In the genomic region with DNA sequence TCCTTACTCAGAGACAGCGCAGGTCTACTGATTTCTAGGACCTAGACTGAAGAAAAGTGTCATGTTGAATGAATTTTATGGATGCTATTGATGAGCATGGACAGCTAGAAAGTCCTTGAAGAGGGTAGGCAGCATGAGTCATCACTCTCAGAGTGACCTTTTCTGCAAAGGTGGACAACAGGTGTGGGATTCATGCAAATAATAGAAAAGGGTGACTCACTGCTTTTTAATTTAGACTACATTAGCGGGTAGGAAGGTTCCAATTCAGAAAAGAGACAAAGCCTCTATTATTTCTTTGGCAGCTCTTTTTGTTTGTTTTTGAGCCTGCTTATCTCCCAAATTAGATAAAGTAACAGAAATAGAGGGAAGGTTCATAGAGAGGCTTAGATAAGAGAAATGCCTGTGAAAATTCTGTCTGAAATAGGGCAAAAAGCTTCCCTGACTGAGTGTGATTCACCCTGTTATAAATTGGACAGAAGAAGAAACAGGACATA, we compare ENCODE assay signal across 12 cellular contexts.
DNase-seq lines count a peak whose midpoint lies in the region; FAIRE-seq and TF ChIP-seq lines count a peak whose summit lies in the region.
"Had no signal": no experiment of that assay in that cellular context is flagged by ENCODE, and none has a peak within 500 bp of the region (broad histone marks: within the 10 kb centered on the region; RNA-seq: fewer than 3 reads in every experiment).

No MANE protein-coding gene starts in this region.

- CTCF ChIA-PET in PC-9 (lab: Charles Lee) = no interaction called here
- CTCF ChIA-PET in activated CD4-positive, alpha-beta memory T cell treated with anti-CD3 and anti-CD28 coated beads for 36 hours (lab: Charles Lee) = no interaction called here

- POLR2A ChIA-PET in PC-9 (lab: Charles Lee; ENCODE audit: unreplicated experiment) = interaction anchor here (0.6 kb wide), 1 partner anchor 44 kb away, joined by 5 read pairs; no protein-coding TSS in a partner anchor
- POLR2A ChIA-PET in activated CD4-positive, alpha-beta memory T cell treated with anti-CD3 and anti-CD28 coated beads for 36 hours (lab: Charles Lee) = no interaction called here

- FAIRE-seq in urothelium cell line (lab: Jason Lieb, UNC) = no peak

- H2AFZ ChIP-seq in PC-9 = no peak overlapping the region

- H3F3A ChIP-seq in PC-9 (ENCODE audit: insufficient read depth, low read depth) = no peaks in the 10 kb centered on the region; the same call in 1 of the 2 replicates

- no peak overlapping the region for H3K27ac ChIP-seq in PC-9

- H3K9me2 ChIP-seq in PC-9 (ENCODE audit: insufficient read depth) = no peaks in the 10 kb centered on the region

- no peaks in the 10 kb centered on the region for H3K27me3 Mint-ChIP-seq in activated CD4-positive, alpha-beta memory T cell treated with anti-CD3 and anti-CD28 coated beads for 36 hours
- H3K27me3 Mint-ChIP-seq: central memory CD8-positive, alpha-beta T cell; naive thymus-derived CD8-positive, alpha-beta T cell had no signal

- no peak overlapping the region for H3K4me3 Mint-ChIP-seq in activated CD4-positive, alpha-beta memory T cell treated with anti-CD3 and anti-CD28 coated beads for 36 hours
- H3K4me3 Mint-ChIP-seq: activated T-cell treated with anti-CD3 and anti-CD28 coated beads, Interleukin-2, amount 50 U/mL, for 72 hours; central memory CD8-positive, alpha-beta T cell; immature natural killer cell; naive thymus-derived CD8-positive, alpha-beta T cell had no signal

- H3K4me1 ChIP-seq in PC-9 (replicated peaks; ENCODE audit: insufficient read depth) = peaks cover 17% of the 10 kb centered on the region

- DNase-seq in LoVo (ENCODE audit: low spot score) (peak; percentile 71), PC-9 (peak in 1 of 2 experiments; percentile 72), kidney tubule cell (ENCODE audit: low spot score) (peak; percentile 20), urothelium cell line (ENCODE audit: low spot score) (peak; percentile 11), RKO (ENCODE audit: low spot score) (no peak), HuH-7.5 (ENCODE audit: low spot score) (no peak)
- no peak for DNase-seq in activated CD4-positive, alpha-beta memory T cell treated with anti-CD3 and anti-CD28 coated beads for 36 hours
- DNase-seq: activated T-cell treated with anti-CD3 and anti-CD28 coated beads, Interleukin-2, amount 50 U/mL, for 72 hours; DMS 273 treated with DMSO at 0.1 percent for 48 hours; immature natural killer cell; naive thymus-derived CD8-positive, alpha-beta T cell had no signal

- no peaks in the 10 kb centered on the region for H3K4me1 Mint-ChIP-seq in activated CD4-positive, alpha-beta memory T cell treated with anti-CD3 and anti-CD28 coated beads for 36 hours (ENCODE audit: low read depth)
- H3K4me1 Mint-ChIP-seq: central memory CD8-positive, alpha-beta T cell; immature natural killer cell; naive thymus-derived CD8-positive, alpha-beta T cell had no signal

- intact Hi-C loops in PC-9 (cut with micrococcal nuclease; ENCODE audit: unreplicated experiment) = loop anchor here (10.0 kb wide), 1 partner anchor 194 kb away; a partner anchor contains a TSS
- intact Hi-C loops in activated CD4-positive, alpha-beta memory T cell treated with anti-CD3 and anti-CD28 coated beads for 36 hours (cut with micrococcal nuclease) = no loop called here

- H3K36me3 ChIP-seq in PC-9 (ENCODE audit: low read depth) = no peaks in the 10 kb centered on the region

- H3K4me2 ChIP-seq in PC-9 = peak overlapping the region; percentile 25; the same call in 1 of the 2 replicates

- no peak overlapping the region for H3K27ac Mint-ChIP-seq in activated CD4-positive, alpha-beta memory T cell treated with anti-CD3 and anti-CD28 coated beads for 36 hours
- H3K27ac Mint-ChIP-seq: activated T-cell treated with anti-CD3 and anti-CD28 coated beads, Interleukin-2, amount 50 U/mL, for 72 hours; immature natural killer cell; naive thymus-derived CD8-positive, alpha-beta T cell had no signal

- no peak overlapping the region for H3K4me3 ChIP-seq in PC-9

- no peaks in the 10 kb centered on the region for H3K79me2 ChIP-seq in PC-9 (ENCODE audit: low read depth)

- H3K9me3 ChIP-seq in PC-9 (ENCODE audit: insufficient read depth, low read depth) = no peaks in the 10 kb centered on the region; the same call in 1 of the 2 replicates

- no peaks in the 10 kb centered on the region for H3K27me3 ChIP-seq in PC-9 (ENCODE audit: insufficient read depth, low read depth)

- H3K36me3 Mint-ChIP-seq in activated CD4-positive, alpha-beta memory T cell treated with anti-CD3 and anti-CD28 coated beads for 36 hours = no peaks in the 10 kb centered on the region
- H3K36me3 Mint-ChIP-seq: immature natural killer cell; naive thymus-derived CD8-positive, alpha-beta T cell had no signal

- no peak for TF ChIP-seq CTCF in PC-9 (conservative IDR thresholded peaks at IDR 0.05)

- no peaks in the 10 kb centered on the region for H4K20me1 ChIP-seq in PC-9 (ENCODE audit: insufficient read depth)

- BruUV-seq in PC-9 (replicated peaks; lab: Mats Ljungman, UMichigan) = no TSS peak

- peaks cover 3% of the 10 kb centered on the region for H3K9me3 Mint-ChIP-seq in activated CD4-positive, alpha-beta memory T cell treated with anti-CD3 and anti-CD28 coated beads for 36 hours
- H3K9me3 Mint-ChIP-seq: activated T-cell treated with anti-CD3 and anti-CD28 coated beads, Interleukin-2, amount 50 U/mL, for 72 hours had no signal

Comparison
In these comparisons a context has a peak if more than half of its experiments do, and no peak if none do; other contexts are left out.
1. DNase-seq: peak in LoVo (single experiment), kidney tubule cell (single experiment) and urothelium cell line (single experiment); none in activated CD4-positive, alpha-beta memory T cell treated with anti-CD3 and anti-CD28 coated beads for 36 hours (single experiment), RKO (single experiment) and HuH-7.5 (single experiment).